ENCODE assay signal across 8 cellular contexts in the genomic region with DNA sequence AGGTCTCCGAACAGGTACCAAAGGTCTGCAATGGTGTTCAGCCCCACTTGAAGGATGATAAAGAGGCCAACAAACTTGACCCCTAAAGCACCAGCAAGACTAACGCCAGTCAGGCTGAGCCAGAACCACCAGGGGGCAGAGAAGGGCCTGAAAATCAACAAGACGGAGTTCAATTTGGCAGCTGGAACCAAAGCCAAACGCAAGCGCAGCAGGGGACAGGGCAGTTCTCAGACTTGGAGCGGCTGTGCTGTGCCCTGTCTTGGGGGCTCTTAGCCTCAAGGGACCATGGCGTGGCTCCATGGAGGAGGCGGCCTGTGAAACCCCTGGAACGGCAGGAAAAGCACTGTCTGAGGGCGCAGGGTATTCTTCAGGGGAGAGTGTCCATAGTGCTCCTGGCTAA.
DNase-seq lines count a peak whose midpoint lies in the region; ATAC-seq and TF ChIP-seq lines count a peak whose summit lies in the region.

No MANE protein-coding gene starts in this region.

- H3K27me3 ChIP-seq in WERI-Rb-1 (ENCODE audit: insufficient read depth, low read depth, severe bottlenecking), result no peaks in the 10 kb centered on the region
- H3K27me3 ChIP-seq in layer of hippocampus (ENCODE audit: control insufficient read depth, insufficient read depth, low read length), result no peaks in the 10 kb centered on the region

- peak overlapping the region; percentile 2; the same call in 1 of the 2 replicates for H3K27ac ChIP-seq in WERI-Rb-1
- peak overlapping the region; percentile 98 for H3K27ac ChIP-seq in layer of hippocampus (ENCODE audit: low read depth, low read length)

- peak; percentile 83 for TF ChIP-seq CTCF in WERI-Rb-1 (IDR thresholded peaks at IDR 0.05; ENCODE audit: low read depth, low read length)
- peak; percentile 98 for TF ChIP-seq CTCF in choroid plexus epithelial cell (conservative IDR thresholded peaks at IDR 0.05; ENCODE audit: low read depth, low read length)

- H3K36me3 ChIP-seq in WERI-Rb-1, result peaks cover 51% of the 10 kb centered on the region

- H3K4me3 ChIP-seq in WERI-Rb-1 (ENCODE audit: low read depth, low read length) (no peak overlapping the region), choroid plexus epithelial cell (ENCODE audit: low read depth, low read length) (no peak overlapping the region)

- ATAC-seq in activated CD4-positive, CD25-positive, alpha-beta regulatory T cell treated with anti-CD3 and anti-CD28 coated beads, Interleukin-2, amount 50 U/mL, for 24 hours, result no peak
- no peak for ATAC-seq in HG03457 (IDR thresholded peaks at IDR 0.05; ENCODE audit: unreplicated experiment)

- peak; percentile 13 for DNase-seq in activated CD4-positive, CD25-positive, alpha-beta regulatory T cell treated with anti-CD3 and anti-CD28 coated beads, Interleukin-2, amount 50 U/mL, for 16 hours (ENCODE audit: low read depth, low spot score)
- peak; percentile 88 for DNase-seq in NCI-H1694 treated with DMSO at 0.1 percent for 48 hours (lab: John Stamatoyannopoulos, UW)
- peak; percentile 91 for DNase-seq in WERI-Rb-1
- DNase-seq in choroid plexus epithelial cell (ENCODE audit: low read depth), result peak; percentile 95
- DNase-seq in stimulated activated CD4-positive, alpha-beta T cell treated with anti-CD3 and anti-CD28 coated beads, Interleukin-2, amount 100 ng/mL, for 48 hours, result peak; percentile 52 to 66

- no peaks in the 10 kb centered on the region for H3K9me3 ChIP-seq in WERI-Rb-1 (ENCODE audit: severe bottlenecking)

Comparison
In these comparisons a context has a peak if more than half of its experiments do, and no peak if none do; other contexts are left out.
1. DNase-seq: peak in every context shown above with its lines; median percentile 95 in choroid plexus epithelial cell; 91 in WERI-Rb-1; 88 in NCI-H1694 treated with DMSO at 0.1 percent for 48 hours; 59 in stimulated activated CD4-positive, alpha-beta T cell treated with anti-CD3 and anti-CD28 coated beads, Interleukin-2, amount 100 ng/mL, for 48 hours; 13 in activated CD4-positive, CD25-positive, alpha-beta regulatory T cell treated with anti-CD3 and anti-CD28 coated beads, Interleukin-2, amount 50 U/mL, for 16 hours.